Comparison of ENCODE assay signal across 16 cellular contexts in the genomic region with DNA sequence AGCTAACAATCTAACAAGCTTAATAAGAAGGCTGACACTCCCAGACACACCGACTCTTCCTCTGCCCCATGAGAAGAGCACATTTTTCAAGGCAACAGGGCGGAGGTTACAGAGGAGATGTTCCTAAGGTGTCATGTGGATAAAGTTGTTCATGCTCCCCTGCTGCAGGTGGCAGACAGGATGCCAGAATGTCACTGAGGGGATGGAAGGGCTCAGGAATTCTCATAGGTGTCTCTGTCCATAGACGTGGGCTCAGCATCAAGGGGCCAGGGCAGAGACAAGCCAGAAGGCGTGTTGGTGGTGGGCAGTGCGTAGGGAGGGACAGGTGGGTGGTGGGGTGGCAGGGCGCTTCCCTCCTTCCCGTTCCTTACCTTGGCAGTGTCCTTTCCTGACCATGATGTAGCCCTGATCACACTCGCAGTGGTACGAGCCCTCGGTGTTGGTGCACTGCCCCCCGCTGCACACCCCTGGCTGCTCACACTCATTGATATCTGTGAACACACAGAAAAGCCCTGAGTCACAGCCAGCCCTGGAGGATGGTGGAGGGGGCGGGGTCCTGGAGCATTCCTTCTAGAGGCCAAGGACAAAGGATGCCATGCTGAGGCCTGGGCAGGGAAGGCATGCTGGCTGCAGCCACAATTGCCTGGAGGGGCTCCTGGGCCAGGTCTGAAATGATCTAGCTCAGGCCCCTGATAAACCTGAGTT. TPM values are rescaled to one million over a fixed set of nuclear protein-coding genes. Genes with fewer than 3 reads are reported as not detected.
DNase-seq lines count a peak whose midpoint lies in the region; ATAC-seq and TF ChIP-seq lines count a peak whose summit lies in the region.
"Had no signal": no experiment of that assay in that cellular context is flagged by ENCODE, and none has a peak within 500 bp of the region (broad histone marks: within the 10 kb centered on the region; RNA-seq: fewer than 3 reads in every experiment).

No MANE protein-coding gene starts in this region.

- intact Hi-C loops in mucosa of descending colon (cut with DNase I, micrococcal nuclease), result no loop called here

- H3K4me3 ChIP-seq in choroid plexus epithelial cell (ENCODE audit: low read depth, low read length), result no peak overlapping the region
- H3K4me3 ChIP-seq in mucosa of descending colon, result no peak overlapping the region
- H3K4me3 ChIP-seq in WERI-Rb-1 (ENCODE audit: low read depth, low read length), result no peak overlapping the region
- H3K4me3 ChIP-seq: PC-9 had no signal

- no peak overlapping the region for H3K27ac ChIP-seq in WERI-Rb-1
- H3K27ac ChIP-seq: PC-9 had no signal

- DNase-seq in AG20443 (ENCODE audit: low spot score) (peak; percentile 67), M059J (ENCODE audit: low read depth) (peak; percentile 71), choroid plexus epithelial cell (ENCODE audit: low read depth) (peak; percentile 24), mucosa of descending colon (peak in 2 of 3 donors; percentile 5 to 31), WERI-Rb-1 (no peak), SW 1271 (lab: John Stamatoyannopoulos, UW) (no peak)
- DNase-seq: activated naive CD8-positive, alpha-beta T cell treated with anti-CD3 and anti-CD28 coated beads, Interleukin-2, amount 10 ng/mL, durations not matched to agents 7 days and 5 days; AML-193; effector CD8-positive, alpha-beta T cell; NCI-H1048; NCI-H446; T1000 had no signal

- no peak for ATAC-seq in mucosa of descending colon
- no peak for ATAC-seq in HG03571 (IDR thresholded peaks at IDR 0.05; ENCODE audit: unreplicated experiment)
- ATAC-seq in GM19455 (IDR thresholded peaks at IDR 0.05; ENCODE audit: unreplicated experiment), result no peak
- ATAC-seq: stimulated activated effector memory CD8-positive, alpha-beta T cell treated with anti-CD3 and anti-CD28 coated beads, Interleukin-12 subunit alpha, Interleukin-12 subunit beta, amount 100 ng/mL, for 72 hours had no signal

- no peaks in the 10 kb centered on the region for H3K4me1 ChIP-seq in mucosa of descending colon (ENCODE audit: low read depth)

- H3K27me3 ChIP-seq in WERI-Rb-1 (ENCODE audit: insufficient read depth, low read depth, severe bottlenecking), result no peaks in the 10 kb centered on the region

- no peaks in the 10 kb centered on the region for H3K9me3 ChIP-seq in mucosa of descending colon
- no peaks in the 10 kb centered on the region for H3K9me3 ChIP-seq in WERI-Rb-1 (ENCODE audit: severe bottlenecking)

- H3K36me3 ChIP-seq in mucosa of descending colon (ENCODE audit: low read depth) (no peaks in the 10 kb centered on the region), WERI-Rb-1 (no peaks in the 10 kb centered on the region)

- TF ChIP-seq CTCF in choroid plexus epithelial cell (conservative IDR thresholded peaks at IDR 0.05; ENCODE audit: low read depth, low read length) (no peak), mucosa of descending colon (IDR thresholded peaks at IDR 0.05) (no peak), WERI-Rb-1 (IDR thresholded peaks at IDR 0.05; ENCODE audit: low read depth, low read length) (no peak)

RNA-seq across cellular contexts. Expression of gene ISCA2, which starts 23.0 kb away (rescaled TPM):
- 29.8 and 33.6 TPM in 2 replicates for total RNA-seq in M059J (2014; rRNA removed; shearing (Covaris generic))
- total RNA-seq in mucosa of descending colon, result 10 to 100 TPM; 22.4 to 36.1 (median 30.0) TPM

RNA-seq across cellular contexts. Expression of gene NPC2, which starts 23.5 kb away (rescaled TPM):
- total RNA-seq in M059J (2014; rRNA removed; shearing (Covaris generic)), result 390 and 816 TPM in 2 replicates
- total RNA-seq in mucosa of descending colon, result 100 to 1,000 TPM; 150 to 212 (median 168) TPM

Comparison
In these comparisons a context has a peak if more than half of its experiments do, and no peak if none do; other contexts are left out.
1. DNase-seq: peak in AG20443 (single experiment), M059J (single experiment), choroid plexus epithelial cell (single experiment) and mucosa of descending colon (2 of 3); none in WERI-Rb-1 (single experiment) and SW 1271 (0 of 2).